22 cellular contexts compared by ENCODE assay signal in the genomic region with DNA sequence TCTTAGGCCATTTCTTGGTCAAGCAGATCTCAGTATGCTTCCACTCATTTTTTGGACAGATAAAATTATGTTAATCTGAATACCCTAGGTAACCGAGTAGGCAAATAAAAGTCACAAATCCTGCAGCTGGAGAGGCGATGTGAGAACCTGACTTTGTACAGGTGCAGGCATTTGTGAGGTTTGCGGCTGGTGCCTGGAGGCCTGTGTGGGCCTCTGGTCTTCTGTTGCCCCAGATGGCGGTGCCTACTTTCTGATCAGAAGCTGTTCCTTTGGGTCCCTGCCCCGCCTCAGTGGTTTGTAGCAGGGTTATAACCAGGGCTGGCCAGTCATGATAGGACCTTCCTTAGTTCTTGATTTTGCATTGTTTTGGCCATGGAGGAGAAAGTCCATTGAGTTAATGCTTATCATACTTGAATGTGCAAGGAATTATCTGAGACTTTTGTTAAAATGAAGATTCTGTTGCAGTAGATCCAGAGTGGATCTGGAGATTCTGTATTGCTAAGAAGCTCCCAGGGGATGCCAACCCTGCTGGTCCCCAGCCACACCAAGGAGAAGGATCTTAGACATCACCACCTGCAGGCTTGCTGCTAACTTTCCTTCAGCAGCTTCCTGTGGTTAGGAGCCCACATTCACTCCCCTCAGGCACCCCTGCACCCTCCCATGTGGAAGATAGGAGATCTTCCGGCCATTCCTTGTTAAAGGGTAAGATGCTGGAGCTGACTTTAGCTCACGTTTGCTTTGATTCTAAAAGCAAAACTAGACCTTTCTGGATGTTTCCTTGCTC. TPM values are rescaled to one million over a fixed set of nuclear protein-coding genes. Genes with fewer than 3 reads are reported as not detected.
DNase-seq lines count a peak whose midpoint lies in the region; ATAC-seq and TF ChIP-seq lines count a peak whose summit lies in the region.
"Had no signal": no experiment of that assay in that cellular context is flagged by ENCODE, and none has a peak within 500 bp of the region (broad histone marks: within the 10 kb centered on the region; RNA-seq: fewer than 3 reads in every experiment).

No MANE protein-coding gene starts in this region.

- POLR2A ChIA-PET in activated CD4-positive, alpha-beta T cell treated with anti-CD3 and anti-CD28 coated beads for 36 hours (lab: Charles Lee) = no interaction called here

- no peaks in the 10 kb centered on the region for H3K9me3 Mint-ChIP-seq in activated CD4-positive, alpha-beta T cell treated with anti-CD3 and anti-CD28 coated beads for 36 hours (ENCODE audit: low read depth)
- H3K9me3 Mint-ChIP-seq: CD8-positive, alpha-beta T cell had no signal

- peak overlapping the region in 1 of 10 experiments; percentile 2; a peak in 2 of 20 replicates for H3K4me3 ChIP-seq in BLaER1 treated with 17β-estradiol and CSF1 and Interleukin-3, amounts not matched to agents 10 nM and 100 nM
- H3K4me3 ChIP-seq: A549, GM23338 had no signal

- no peaks in the 10 kb centered on the region for H3K36me3 Mint-ChIP-seq in activated CD4-positive, alpha-beta T cell treated with anti-CD3 and anti-CD28 coated beads for 36 hours (ENCODE audit: low read depth)
- H3K36me3 Mint-ChIP-seq: CD4-positive, CD25-positive, alpha-beta regulatory T cell had no signal

- H3K4me1 Mint-ChIP-seq in activated CD4-positive, alpha-beta T cell treated with anti-CD3 and anti-CD28 coated beads for 36 hours = no peaks in the 10 kb centered on the region
- H3K4me1 Mint-ChIP-seq: CD4-positive, CD25-positive, alpha-beta regulatory T cell had no signal

- peaks cover 0 to 9% (median 0%) of the 10 kb centered on the region in 11 experiments; a peak in 1 of 22 replicates for H4K20me1 ChIP-seq in BLaER1 treated with 17β-estradiol and CSF1 and Interleukin-3, amounts not matched to agents 10 nM and 100 nM

- peak overlapping the region in 2 of 11 experiments; percentile 3 to 19; a peak in 3 of 22 replicates for H3K27ac ChIP-seq in BLaER1 treated with 17β-estradiol and CSF1 and Interleukin-3, amounts not matched to agents 10 nM and 100 nM
- peak overlapping the region; percentile 36 for H3K27ac ChIP-seq in KOPT-K1 (ENCODE audit: low read depth, low read length, poor library complexity, severe bottlenecking)
- peak overlapping the region; percentile 51 for H3K27ac ChIP-seq in substantia nigra (ENCODE audit: low read depth, low read length, poor library complexity, severe bottlenecking)
- H3K27ac ChIP-seq: A549, C4-2B had no signal

- no peak overlapping the region for H3K4me3 Mint-ChIP-seq in activated CD4-positive, alpha-beta T cell treated with anti-CD3 and anti-CD28 coated beads for 36 hours
- H3K4me3 Mint-ChIP-seq: CD4-positive, CD25-positive, alpha-beta regulatory T cell; CD8-positive, alpha-beta T cell; GM23338; H9 had no signal

- no peaks in the 10 kb centered on the region for H3K27me3 Mint-ChIP-seq in activated CD4-positive, alpha-beta T cell treated with anti-CD3 and anti-CD28 coated beads for 36 hours

- peak; percentile 8 for DNase-seq in GM13976 (ENCODE audit: low spot score)
- no peak for DNase-seq in substantia nigra (lab: John Stamatoyannopoulos, UW)
- DNase-seq in NCI-H2171 (lab: John Stamatoyannopoulos, UW) = no peak
- no peak for DNase-seq in activated CD4-positive, alpha-beta T cell treated with anti-CD3 and anti-CD28 coated beads for 36 hours
- DNase-seq: 8988T; ACHN; AML-193; BE2C; CD4-positive, CD25-positive, alpha-beta regulatory T cell; CD8-positive, alpha-beta T cell; DMS 273 treated with DMSO at 0.1 percent for 48 hours; DMS79; GF-D8; H9 had no signal

- intact Hi-C loops in activated CD4-positive, alpha-beta T cell treated with anti-CD3 and anti-CD28 coated beads for 36 hours (cut with DNase I, micrococcal nuclease) = no loop called here

- no peak for TF ChIP-seq CTCF in GM13976 (IDR thresholded peaks at IDR 0.05; ENCODE audit: borderline replicate concordance, control extremely low read depth, extremely low read depth, insufficient read depth, missing control alignments)

- H3K4me1 ChIP-seq in BLaER1 treated with 17β-estradiol and CSF1 and Interleukin-3, amounts not matched to agents 10 nM and 100 nM = peaks cover 0 to 32% (median 23%) of the 10 kb centered on the region in 10 experiments; a peak in 17 of 20 replicates
- H3K4me1 ChIP-seq: A549, BE2C had no signal

- peak overlapping the region in 2 of 11 experiments; percentile 0 to 16; a peak in 1 of 22 replicates for H3K9ac ChIP-seq in BLaER1 treated with 17β-estradiol and CSF1 and Interleukin-3, amounts not matched to agents 10 nM and 100 nM

- in situ Hi-C loops in GM13976 (cut with MboI; ENCODE audit: low sequenced_read_pairs, unreplicated experiment) = no loop called here

- no peaks in the 10 kb centered on the region for H3K27me3 ChIP-seq in BLaER1 treated with 17β-estradiol and CSF1 and Interleukin-3, amounts not matched to agents 10 nM and 100 nM
- H3K27me3 ChIP-seq: BE2C had no signal

- no peak overlapping the region for H3K27ac Mint-ChIP-seq in activated CD4-positive, alpha-beta T cell treated with anti-CD3 and anti-CD28 coated beads for 36 hours
- H3K27ac Mint-ChIP-seq: CD4-positive, CD25-positive, alpha-beta regulatory T cell; CD8-positive, alpha-beta T cell had no signal

- peaks cover 0 to 28% (median 3%) of the 10 kb centered on the region in 11 experiments; a peak in 7 of 22 replicates for H3K36me3 ChIP-seq in BLaER1 treated with 17β-estradiol and CSF1 and Interleukin-3, amounts not matched to agents 10 nM and 100 nM
- H3K36me3 ChIP-seq in KOPT-K1 (ENCODE audit: insufficient read depth, low read length) = no peaks in the 10 kb centered on the region
- H3K36me3 ChIP-seq: BE2C had no signal

- ATAC-seq in HG03175 (IDR thresholded peaks at IDR 0.05; ENCODE audit: unreplicated experiment) (no peak), GM21447 (IDR thresholded peaks at IDR 0.05; ENCODE audit: unreplicated experiment) (no peak)
- no peak for ATAC-seq in activated CD4-positive, alpha-beta T cell treated with anti-CD3 and anti-CD28 coated beads for 36 hours
- ATAC-seq: A549; CD8-positive, alpha-beta T cell; GM23338; HCT116 had no signal

- CTCF ChIA-PET in activated CD4-positive, alpha-beta T cell treated with anti-CD3 and anti-CD28 coated beads for 36 hours (lab: Charles Lee) = interaction anchor here (0.6 kb wide), 1 partner anchor 15 kb away, joined by 3 read pairs; no protein-coding TSS in a partner anchor

- peaks cover 7 to 25% (median 14%) of the 10 kb centered on the region in 11 experiments for H3K9me3 ChIP-seq in BLaER1 treated with 17β-estradiol and CSF1 and Interleukin-3, amounts not matched to agents 10 nM and 100 nM (replicated peaks in 1 of 11)
- peaks cover 7% of the 10 kb centered on the region for H3K9me3 ChIP-seq in KOPT-K1 (ENCODE audit: insufficient read depth, low read length, poor library complexity, severe bottlenecking)
- H3K9me3 ChIP-seq: A549, BE2C had no signal

- H3K4me2 ChIP-seq in BLaER1 treated with 17β-estradiol and CSF1 and Interleukin-3, amounts not matched to agents 10 nM and 100 nM = peak overlapping the region; percentile 23 to 79 (median 70); a peak in 20 of 22 replicates
- H3K4me2 ChIP-seq: A549, GM23338 had no signal

RNA-seq across cellular contexts. Expression of a gene that starts 50.7 kb away (rescaled TPM):
- 1 to 10 TPM; 2.3 to 3.1 TPM for total RNA-seq in activated CD4-positive, alpha-beta T cell treated with anti-CD3 and anti-CD28 coated beads for 36 hours
